ENCODE assay signal across 28 cellular contexts in the genomic region with DNA sequence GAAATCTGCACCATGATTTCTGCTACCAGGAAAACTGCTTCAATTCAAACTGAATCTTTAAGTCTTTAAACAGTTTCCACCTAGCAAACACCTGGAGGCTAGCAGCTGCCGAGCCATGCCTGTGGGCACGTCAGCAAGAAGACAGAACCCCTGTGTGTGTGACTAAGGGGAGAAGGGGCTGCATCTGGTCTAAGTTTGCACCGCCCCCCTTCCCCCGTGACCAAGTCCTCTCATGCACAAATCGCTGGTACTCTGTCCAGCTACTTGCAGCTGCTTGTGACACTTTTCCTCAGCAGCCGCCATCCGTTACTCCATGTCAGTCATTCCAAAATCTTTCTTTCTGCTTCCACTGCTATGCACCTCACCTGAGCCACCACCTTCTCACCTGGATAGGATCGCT.
"Had no signal": no experiment of that assay in that cellular context is flagged by ENCODE, and none has a peak within 500 bp of the region (broad histone marks: within the 10 kb centered on the region; RNA-seq: fewer than 3 reads in every experiment).

No MANE protein-coding gene starts in this region.

- H3K4me1 Mint-ChIP-seq: immature natural killer cell; naive thymus-derived CD4-positive, alpha-beta T cell; stimulated activated effector memory CD8-positive, alpha-beta T cell treated with anti-CD3 and anti-CD28 coated beads, Interleukin-12 subunit alpha, Interleukin-12 subunit beta, amount 100 ng/mL, for 72 hours had no signal

- H3K27ac ChIP-seq: left ventricle myocardium inferior, pancreas, prostate gland, spleen, suprapubic skin, thoracic aorta, tibial nerve, upper lobe of left lung, vagina had no signal

- H3K4me3 Mint-ChIP-seq: immature natural killer cell; naive thymus-derived CD4-positive, alpha-beta T cell; natural killer cell treated with Interleukin-12 subunit alpha and Interleukin-12 subunit beta and Interleukin-15 and Interleukin-18, amount 100 ng/mL, for 72 hours; stimulated activated effector memory CD8-positive, alpha-beta T cell treated with anti-CD3 and anti-CD28 coated beads, Interleukin-12 subunit alpha, Interleukin-12 subunit beta, amount 100 ng/mL, for 72 hours; stimulated activated naive CD8-positive, alpha-beta T cell treated with anti-CD3 and anti-CD28 coated beads, Interleukin-15, Interleukin-2, amounts not matched to agents 100 ng/mL and 50 ng/mL, for 24 hours had no signal

- H3K9me3 ChIP-seq: mucosa of descending colon, pancreas, prostate gland, suprapubic skin, upper lobe of left lung, vagina had no signal

- DNase-seq: hippocampal formation; immature natural killer cell; left ventricle myocardium inferior; mesendoderm; midbrain; mucosa of descending colon; naive thymus-derived CD4-positive, alpha-beta T cell; nucleus accumbens; posterior cingulate gyrus; retina; small intestine; spleen; stimulated activated CD4-positive, alpha-beta T cell treated with anti-CD3 and anti-CD28 coated beads, Interleukin-4, amount 100 ng/mL, for 24 hours; stimulated activated naive CD4-positive, alpha-beta T cell; upper lobe of left lung had no signal

- ATAC-seq: mucosa of descending colon; naive thymus-derived CD4-positive, alpha-beta T cell; natural killer cell treated with Interleukin-12 subunit alpha and Interleukin-12 subunit beta and Interleukin-15 and Interleukin-18, amount 100 ng/mL, for 72 hours; pancreas; right cardiac atrium; sciatic nerve; stimulated activated effector memory CD8-positive, alpha-beta T cell treated with anti-CD3 and anti-CD28 coated beads, Interleukin-12 subunit alpha, Interleukin-12 subunit beta, amount 100 ng/mL, for 72 hours had no signal

- H3K4me1 ChIP-seq: left ventricle myocardium inferior, pancreas, prostate gland, spleen, suprapubic skin, upper lobe of left lung, vagina had no signal

- H3K36me3 Mint-ChIP-seq: naive thymus-derived CD4-positive, alpha-beta T cell; natural killer cell treated with Interleukin-12 subunit alpha and Interleukin-12 subunit beta and Interleukin-15 and Interleukin-18, amount 100 ng/mL, for 72 hours; stimulated activated effector memory CD8-positive, alpha-beta T cell treated with anti-CD3 and anti-CD28 coated beads, Interleukin-12 subunit alpha, Interleukin-12 subunit beta, amount 100 ng/mL, for 72 hours had no signal

- H3K27me3 ChIP-seq: pancreas, spleen, tibial nerve, upper lobe of left lung, vagina had no signal

- H3K27ac Mint-ChIP-seq: immature natural killer cell; naive thymus-derived CD4-positive, alpha-beta T cell; natural killer cell treated with Interleukin-12 subunit alpha and Interleukin-12 subunit beta and Interleukin-15 and Interleukin-18, amount 100 ng/mL, for 72 hours; stimulated activated effector memory CD8-positive, alpha-beta T cell treated with anti-CD3 and anti-CD28 coated beads, Interleukin-12 subunit alpha, Interleukin-12 subunit beta, amount 100 ng/mL, for 72 hours; stimulated activated naive CD8-positive, alpha-beta T cell treated with anti-CD3 and anti-CD28 coated beads, Interleukin-15, Interleukin-2, amounts not matched to agents 100 ng/mL and 50 ng/mL, for 24 hours had no signal

- H3K4me3 ChIP-seq: left ventricle myocardium inferior, lung, mucosa of descending colon, pancreas, prostate gland, spleen, suprapubic skin, thoracic aorta, tibial nerve, upper lobe of left lung, vagina had no signal

- H3K36me3 ChIP-seq: left ventricle myocardium inferior, pancreas, prostate gland, spleen, suprapubic skin, thoracic aorta, tibial nerve, upper lobe of left lung, vagina had no signal

- FAIRE-seq: islet of Langerhans, pancreas, small intestine had no signal
